Comparison of ENCODE assay signal across 1 cellular context in genomic region chr19:36972594-36972993, GRCh38.
TF ChIP-seq lines count a peak whose summit lies in the region.

No MANE protein-coding gene starts in this region.

TF ChIP-seq in GM12878, 131 proteins besides CTCF, POLR2A, EP300 and RAD21:
- TF ChIP-seq ZNF592 (IDR thresholded peaks at IDR 0.05) (no peak), SRF (IDR thresholded peaks at IDR 0.05; ENCODE audit: low read depth in 2 of 2, low read length in 2 of 2) (no peak), ZNF207 (IDR thresholded peaks at IDR 0.05; ENCODE audit: borderline replicate concordance) (no peak), E2F4 (IDR thresholded peaks at IDR 0.05; ENCODE audit: low read depth, low read length) (no peak), NFIC (IDR thresholded peaks at IDR 0.05; ENCODE audit: low read depth, low read length) (no peak), SUPT20H (IDR thresholded peaks at IDR 0.05; ENCODE audit: borderline replicate concordance, control insufficient read depth, low read depth, low read length) (no peak), ATF2 (IDR thresholded peaks at IDR 0.05; ENCODE audit: low read length) (no peak), NBN (IDR thresholded peaks at IDR 0.05) (no peak), TCF3 (IDR thresholded peaks at IDR 0.05; ENCODE audit: borderline replicate concordance, insufficient read depth, low read depth, low read length) (no peak), JUND (IDR thresholded peaks at IDR 0.05; ENCODE audit: low read depth, low read length) (no peak), CREM (IDR thresholded peaks at IDR 0.05; ENCODE audit: low read depth) (no peak), KDM1A (IDR thresholded peaks at IDR 0.05; ENCODE audit: borderline replicate concordance) (no peak), IRF5 (IDR thresholded peaks at IDR 0.05; ENCODE audit: borderline replicate concordance) (no peak), BACH1 (IDR thresholded peaks at IDR 0.05; ENCODE audit: borderline replicate concordance) (no peak), CBX5 (IDR thresholded peaks at IDR 0.05; ENCODE audit: low read depth) (no peak), RB1 (IDR thresholded peaks at IDR 0.05; ENCODE audit: borderline replicate concordance) (no peak), CUX1 (IDR thresholded peaks at IDR 0.05; ENCODE audit: insufficient replicate concordance, low read depth, low read length) (no peak)
